ENCODE assay signal across 8 cellular contexts in genomic region chr3:46693897-46694235, GRCh38. TPM values are rescaled to one million over a fixed set of nuclear protein-coding genes. Genes with fewer than 3 reads are reported as not detected.
A peak's percentile ranks its signal among the peaks of the same experiment; 100 is the strongest.
DNase-seq lines count a peak whose midpoint lies in the region; ATAC-seq and TF ChIP-seq lines count a peak whose summit lies in the region.

No MANE protein-coding gene starts in this region.

- H3K9me3 Mint-ChIP-seq in CD4-positive, alpha-beta memory T cell = no peaks in the 10 kb centered on the region
- no peaks in the 10 kb centered on the region for H3K9me3 Mint-ChIP-seq in natural killer cell treated with Interleukin-12 subunit alpha and Interleukin-12 subunit beta and Interleukin-15 and Interleukin-18, amount 100 ng/mL, for 72 hours
- H3K9me3 Mint-ChIP-seq in glutamatergic neuron (ENCODE audit: unreplicated experiment) = peaks cover 5% of the 10 kb centered on the region

- H3K27me3 Mint-ChIP-seq in CD4-positive, alpha-beta memory T cell = no peaks in the 10 kb centered on the region
- peaks cover 0 to 11% of the 10 kb centered on the region in 2 donors for H3K27me3 Mint-ChIP-seq in natural killer cell treated with Interleukin-12 subunit alpha and Interleukin-12 subunit beta and Interleukin-15 and Interleukin-18, amount 100 ng/mL, for 72 hours
- H3K27me3 Mint-ChIP-seq in glutamatergic neuron (ENCODE audit: unreplicated experiment) = peaks cover 5% of the 10 kb centered on the region

- no peak for TF ChIP-seq CTCF in glutamatergic neuron (IDR thresholded peaks at IDR 0.05; ENCODE audit: partially characterized antibody, unreplicated experiment)

- H3K27me3 ChIP-seq in CD4-positive, alpha-beta memory T cell (ENCODE audit: insufficient read depth, low read length) = no peaks in the 10 kb centered on the region

- H3K4me3 Mint-ChIP-seq in CD4-positive, alpha-beta memory T cell = peak overlapping the region in 7 of 8 donors; percentile 20 to 89 (median 67)
- no peak overlapping the region for H3K4me3 Mint-ChIP-seq in natural killer cell treated with Interleukin-12 subunit alpha and Interleukin-12 subunit beta and Interleukin-15 and Interleukin-18, amount 100 ng/mL, for 72 hours
- no peak overlapping the region for H3K4me3 Mint-ChIP-seq in glutamatergic neuron (ENCODE audit: unreplicated experiment)

- POLR2A ChIA-PET in CD4-positive, alpha-beta memory T cell (lab: Charles Lee; ENCODE audit: partially characterized antibody) = interaction anchor here (0.9 to 1.3 kb wide), 3 partner anchors 66 to 205 kb away, joined by 3 to 4 read pairs (median 3); no protein-coding TSS in a partner anchor

- intact Hi-C loops in CD4-positive, alpha-beta memory T cell (cut with micrococcal nuclease) = loop anchor here (5.0 kb wide), 1 partner anchor 293 kb away; no protein-coding TSS in a partner anchor

- peak overlapping the region in 1 of 2 donors; percentile 67 for H3K4me3 ChIP-seq in CD4-positive, alpha-beta memory T cell (ENCODE audit: low read length in 2 of 2)

- H3K9me3 ChIP-seq in CD4-positive, alpha-beta memory T cell (ENCODE audit: control insufficient read depth in 1 of 2, low read length in 2 of 2) = no peaks in the 10 kb centered on the region

- H3K36me3 Mint-ChIP-seq in CD4-positive, alpha-beta memory T cell = no peaks in the 10 kb centered on the region
- no peaks in the 10 kb centered on the region for H3K36me3 Mint-ChIP-seq in natural killer cell treated with Interleukin-12 subunit alpha and Interleukin-12 subunit beta and Interleukin-15 and Interleukin-18, amount 100 ng/mL, for 72 hours
- H3K36me3 Mint-ChIP-seq in glutamatergic neuron (ENCODE audit: unreplicated experiment) = no peaks in the 10 kb centered on the region

- H3K27ac Mint-ChIP-seq in CD4-positive, alpha-beta memory T cell = peak overlapping the region in 2 of 7 donors; percentile 35 to 60
- no peak overlapping the region for H3K27ac Mint-ChIP-seq in natural killer cell treated with Interleukin-12 subunit alpha and Interleukin-12 subunit beta and Interleukin-15 and Interleukin-18, amount 100 ng/mL, for 72 hours
- no peak overlapping the region for H3K27ac Mint-ChIP-seq in glutamatergic neuron (ENCODE audit: unreplicated experiment)

- peak overlapping the region; percentile 36 for H3K27ac ChIP-seq in CD4-positive, alpha-beta memory T cell (ENCODE audit: low read depth, low read length)

- peak in 2 of 5 donors; percentile 52 to 72 for DNase-seq in CD4-positive, alpha-beta memory T cell
- DNase-seq in UCSD-AML1 (lab: John Stamatoyannopoulos, UW; ENCODE audit: unreplicated experiment) = peak; percentile 64
- peak; percentile 30 for DNase-seq in dermis blood vessel endothelial cell
- no peak for DNase-seq in natural killer cell treated with Interleukin-12 subunit alpha and Interleukin-12 subunit beta and Interleukin-15 and Interleukin-18, amount 100 ng/mL, for 72 hours (ENCODE audit: low spot score)
- no peak for DNase-seq in glutamatergic neuron
- no peak for DNase-seq in putamen (ENCODE audit: low spot score)

- H3K4me1 ChIP-seq in CD4-positive, alpha-beta memory T cell (ENCODE audit: insufficient read depth, low read length) = peaks cover 69% of the 10 kb centered on the region

- H3K4me1 Mint-ChIP-seq in CD4-positive, alpha-beta memory T cell = peaks cover 37 to 80% (median 61%) of the 10 kb centered on the region in 4 donors
- peaks cover 15 to 17% of the 10 kb centered on the region in 2 donors for H3K4me1 Mint-ChIP-seq in natural killer cell treated with Interleukin-12 subunit alpha and Interleukin-12 subunit beta and Interleukin-15 and Interleukin-18, amount 100 ng/mL, for 72 hours (ENCODE audit: low read depth in 2 of 2)
- peaks cover 7% of the 10 kb centered on the region for H3K4me1 Mint-ChIP-seq in glutamatergic neuron (ENCODE audit: low read depth, unreplicated experiment)

- H3K36me3 ChIP-seq in CD4-positive, alpha-beta memory T cell (ENCODE audit: insufficient read depth, low read length) = no peaks in the 10 kb centered on the region

- CTCF ChIA-PET in CD4-positive, alpha-beta memory T cell (lab: Charles Lee; ENCODE audit: partially characterized antibody) = interaction anchor here (1.1 to 1.2 kb wide), 2 partner anchors 9 to 64 kb away, joined by 3 read pairs; no protein-coding TSS in a partner anchor

- peak; percentile 33 to 48 for ATAC-seq in natural killer cell treated with Interleukin-12 subunit alpha and Interleukin-12 subunit beta and Interleukin-15 and Interleukin-18, amount 100 ng/mL, for 72 hours
- ATAC-seq in HG02981 (IDR thresholded peaks at IDR 0.05; ENCODE audit: unreplicated experiment) = no peak
- no peak for ATAC-seq in HG02588 (IDR thresholded peaks at IDR 0.05; ENCODE audit: unreplicated experiment)

RNA-seq across cellular contexts. Expression of gene ALS2CL, which starts 0.4 kb away (rescaled TPM):
- 10 to 100 TPM; 26.3 to 29.8 TPM for total RNA-seq in CD4-positive, alpha-beta memory T cell
- 1 to 10 TPM; 3.2 to 6.8 TPM for polyA plus RNA-seq in CD4-positive, alpha-beta memory T cell
- 7.5 and 8.5 TPM in 2 replicates for total RNA-seq in dermis blood vessel endothelial cell
- under 1 TPM in 1 of 2 donors, not detected in 1; 0.11 TPM for total RNA-seq in natural killer cell treated with Interleukin-12 subunit alpha and Interleukin-12 subunit beta and Interleukin-15 and Interleukin-18, amount 100 ng/mL, for 72 hours
- 0.51 TPM for total RNA-seq in glutamatergic neuron (ENCODE audit: unreplicated experiment)

RNA-seq across cellular contexts. Expression of gene TMIE, which starts 7.3 kb away (rescaled TPM):
- total RNA-seq in CD4-positive, alpha-beta memory T cell = 1 to 10 TPM; 3.1 to 3.3 TPM
- 1 to 10 TPM in 1 of 2 donors, under 1 TPM in 1; 0.70 to 2.3 TPM for polyA plus RNA-seq in CD4-positive, alpha-beta memory T cell
- total RNA-seq in dermis blood vessel endothelial cell (0.17 TPM in 1 of 2 replicates, not detected in the other), glutamatergic neuron (ENCODE audit: unreplicated experiment) (not detected)
- total RNA-seq in natural killer cell treated with Interleukin-12 subunit alpha and Interleukin-12 subunit beta and Interleukin-15 and Interleukin-18, amount 100 ng/mL, for 72 hours = not detected

RNA-seq across cellular contexts. Expression of gene PRSS50, which starts 23.8 kb away (rescaled TPM):
- not detected for total RNA-seq in CD4-positive, alpha-beta memory T cell
- polyA plus RNA-seq in CD4-positive, alpha-beta memory T cell = not detected
- total RNA-seq in dermis blood vessel endothelial cell = not detected in 2 replicates
- total RNA-seq in natural killer cell treated with Interleukin-12 subunit alpha and Interleukin-12 subunit beta and Interleukin-15 and Interleukin-18, amount 100 ng/mL, for 72 hours = not detected
- total RNA-seq in glutamatergic neuron (ENCODE audit: unreplicated experiment) = not detected

Comparison
In these comparisons a context has a peak if more than half of its experiments do, and no peak if none do; other contexts are left out.
1. DNase-seq: peak in UCSD-AML1 (single experiment) and dermis blood vessel endothelial cell (single experiment); none in natural killer cell treated with Interleukin-12 subunit alpha and Interleukin-12 subunit beta and Interleukin-15 and Interleukin-18, amount 100 ng/mL, for 72 hours (single experiment), glutamatergic neuron (single experiment) and putamen (single experiment).
2. H3K4me3 Mint-ChIP-seq: peak in CD4-positive, alpha-beta memory T cell (7 of 8); none in natural killer cell treated with Interleukin-12 subunit alpha and Interleukin-12 subunit beta and Interleukin-15 and Interleukin-18, amount 100 ng/mL, for 72 hours (single experiment) and glutamatergic neuron (single experiment).
3. ATAC-seq: peak in natural killer cell treated with Interleukin-12 subunit alpha and Interleukin-12 subunit beta and Interleukin-15 and Interleukin-18, amount 100 ng/mL, for 72 hours (2 of 2); none in HG02981 (single experiment) and HG02588 (single experiment).